In the genomic region with DNA sequence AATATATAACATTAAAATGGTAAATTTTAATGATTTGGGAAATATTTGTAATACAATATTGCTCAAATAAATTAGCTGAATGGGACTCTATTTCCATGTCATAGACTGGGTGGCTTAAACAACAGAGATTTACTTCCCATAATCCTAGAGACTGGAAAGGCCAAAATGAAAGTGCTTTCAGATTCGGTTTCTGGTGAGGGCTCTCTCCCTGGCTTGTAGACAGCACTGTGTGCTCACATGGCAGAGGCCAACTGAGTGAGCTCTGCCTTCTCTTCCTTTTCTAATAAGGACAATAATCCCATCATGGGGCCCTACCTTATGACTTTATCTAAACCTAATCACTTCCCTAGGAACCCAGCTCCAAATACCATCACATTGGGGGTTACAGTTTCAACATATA, we compare ENCODE assay signal across 22 cellular contexts.
A peak's percentile ranks its signal among the peaks of the same experiment; 100 is the strongest.
DNase-seq lines count a peak whose midpoint lies in the region; ATAC-seq, FAIRE-seq and TF ChIP-seq lines count a peak whose summit lies in the region.
"Had no signal": no experiment of that assay in that cellular context is flagged by ENCODE, and none has a peak within 500 bp of the region (broad histone marks: within the 10 kb centered on the region; RNA-seq: fewer than 3 reads in every experiment).

No MANE protein-coding gene starts in this region.

- no peak overlapping the region for H3K9ac ChIP-seq in SK-N-SH
- no peak overlapping the region for H3K9ac ChIP-seq in MM.1S (ENCODE audit: low read length)
- H3K9ac ChIP-seq: KMS-11 had no signal

- no peaks in the 10 kb centered on the region for H3K79me2 ChIP-seq in SK-N-SH (ENCODE audit: insufficient read depth)
- no peaks in the 10 kb centered on the region for H3K79me2 ChIP-seq in MM.1S (ENCODE audit: low read length)

- peak; percentile 30 for FAIRE-seq in H54 (lab: Jason Lieb, UNC)
- FAIRE-seq: GM12892 had no signal

- H3K9me2 ChIP-seq in SK-N-SH: no peaks in the 10 kb centered on the region
- no peaks in the 10 kb centered on the region for H3K9me2 ChIP-seq in MM.1S (replicated peaks; ENCODE audit: insufficient read depth, low read length)

- no peak overlapping the region for H3K27ac ChIP-seq in SK-N-SH (ENCODE audit: low read depth in 2 of 2, low read length in 1 of 2)
- no peak overlapping the region for H3K27ac ChIP-seq in MM.1S (ENCODE audit: low read length)
- H3K27ac ChIP-seq: KMS-11, SJSA1 had no signal

- H3F3A ChIP-seq in SK-N-SH (replicated peaks; ENCODE audit: insufficient read depth) (no peaks in the 10 kb centered on the region), MM.1S (ENCODE audit: insufficient read depth, low read length) (no peaks in the 10 kb centered on the region)

- 47% methylated on average over 1 of the region's 1 CpG for WGBS in SK-N-SH (ENCODE audit: low lambda C conversion rate)

- H3K9me3 ChIP-seq in SK-N-SH: no peaks in the 10 kb centered on the region
- no peaks in the 10 kb centered on the region for H3K9me3 ChIP-seq in MM.1S (replicated peaks; ENCODE audit: insufficient read depth, low read length)
- H3K9me3 ChIP-seq: SJSA1 had no signal

- ATAC-seq in SK-N-SH treated with all-trans-retinoic acid at 6 μM for 48 hours: no peak
- ATAC-seq: HCT116 had no signal

- H3K36me3 Mint-ChIP-seq in activated CD4-positive, alpha-beta T cell treated with anti-CD3 and anti-CD28 coated beads, Interleukin-2, amount 10 ng/mL, durations not matched to agents 7 days and 5 days (ENCODE audit: low read depth): no peaks in the 10 kb centered on the region
- H3K36me3 Mint-ChIP-seq: IgD-negative memory B cell had no signal

- TF ChIP-seq RAD21 in SK-N-SH (IDR thresholded peaks at IDR 0.05; ENCODE audit: low read length): no peak

- no peak for TF ChIP-seq CTCF in SK-N-SH (IDR thresholded peaks at IDR 0.05)
- TF ChIP-seq CTCF in MM.1S (IDR thresholded peaks at IDR 0.05; ENCODE audit: low read length): no peak
- no peak for TF ChIP-seq CTCF in fibroblast of villous mesenchyme (IDR thresholded peaks at IDR 0.05; ENCODE audit: insufficient read depth, low read depth, low read length)

- no peak overlapping the region for H3K4me2 ChIP-seq in SK-N-SH
- H3K4me2 ChIP-seq in MM.1S (ENCODE audit: low read depth, low read length): no peak overlapping the region
- H3K4me2 ChIP-seq: KMS-11 had no signal

- no peak for DNase-seq in SK-N-SH
- no peak for DNase-seq in H54 (ENCODE audit: insufficient read length, low spot score)
- peak; percentile 44 for DNase-seq in MM.1S
- DNase-seq in fibroblast of villous mesenchyme (ENCODE audit: low read depth): peak; percentile 3
- no peak for DNase-seq in activated CD4-positive, alpha-beta T cell treated with anti-CD3 and anti-CD28 coated beads, Interleukin-2, amount 10 ng/mL, durations not matched to agents 7 days and 5 days
- no peak for DNase-seq in occipital lobe (lab: John Stamatoyannopoulos, UW)
- DNase-seq: Calu3, DMS153, DND-41, GOT3, NCI-H1105 treated with DMSO at 0.1 percent for 48 hours, NCI-H2029, NCI-H446, NCI-H524 treated with DMSO at 0.1 percent for 48 hours, NCI-H774, SW 1271 had no signal

- TF ChIP-seq EP300 in SK-N-SH (IDR thresholded peaks at IDR 0.05; ENCODE audit: borderline replicate concordance in 1 of 2, low read depth in 1 of 2, low read length in 1 of 2): no peak

- CTCF ChIA-PET in SK-N-SH (lab: Yijun Ruan, JAX): no interaction called here
- CTCF ChIA-PET in activated CD4-positive, alpha-beta T cell treated with anti-CD3 and anti-CD28 coated beads, Interleukin-2, amount 10 ng/mL, durations not matched to agents 7 days and 5 days (lab: Charles Lee): no interaction called here

- H3K4me1 Mint-ChIP-seq in activated CD4-positive, alpha-beta T cell treated with anti-CD3 and anti-CD28 coated beads, Interleukin-2, amount 10 ng/mL, durations not matched to agents 7 days and 5 days: no peaks in the 10 kb centered on the region

- no peaks in the 10 kb centered on the region for H3K27me3 Mint-ChIP-seq in activated CD4-positive, alpha-beta T cell treated with anti-CD3 and anti-CD28 coated beads, Interleukin-2, amount 10 ng/mL, durations not matched to agents 7 days and 5 days
- H3K27me3 Mint-ChIP-seq: IgD-negative memory B cell had no signal

- H3K4me3 ChIP-seq in SK-N-SH (ENCODE audit: low read depth in 2 of 2, low read length in 1 of 2) (no peak overlapping the region), MM.1S (ENCODE audit: low read length) (no peak overlapping the region), fibroblast of villous mesenchyme (ENCODE audit: low read depth, low read length) (no peak overlapping the region)
- H3K4me3 ChIP-seq: SJSA1 had no signal

- POLR2A ChIA-PET in SK-N-SH (lab: Yijun Ruan, JAX): no interaction called here
- POLR2A ChIA-PET in activated CD4-positive, alpha-beta T cell treated with anti-CD3 and anti-CD28 coated beads, Interleukin-2, amount 10 ng/mL, durations not matched to agents 7 days and 5 days (lab: Charles Lee): no interaction called here

- 0 out of 2 replicates have a peak overlapping the region, but pooled peaks have one; percentile 35 for H2AFZ ChIP-seq in SK-N-SH (ENCODE audit: low read depth)
- no peak overlapping the region for H2AFZ ChIP-seq in MM.1S (ENCODE audit: low read length)

- H3K27ac Mint-ChIP-seq in activated CD4-positive, alpha-beta T cell treated with anti-CD3 and anti-CD28 coated beads, Interleukin-2, amount 10 ng/mL, durations not matched to agents 7 days and 5 days: no peak overlapping the region
- H3K27ac Mint-ChIP-seq: IgD-negative memory B cell had no signal

- H3K9me3 Mint-ChIP-seq in activated CD4-positive, alpha-beta T cell treated with anti-CD3 and anti-CD28 coated beads, Interleukin-2, amount 10 ng/mL, durations not matched to agents 7 days and 5 days: peaks cover 3% of the 10 kb centered on the region

- no peak overlapping the region for H3K4me3 Mint-ChIP-seq in activated CD4-positive, alpha-beta T cell treated with anti-CD3 and anti-CD28 coated beads, Interleukin-2, amount 10 ng/mL, durations not matched to agents 7 days and 5 days
- H3K4me3 Mint-ChIP-seq: IgD-negative memory B cell had no signal

- no peaks in the 10 kb centered on the region for H3K27me3 ChIP-seq in SK-N-SH (ENCODE audit: insufficient read depth)
- H3K27me3 ChIP-seq in MM.1S (replicated peaks; ENCODE audit: insufficient read depth, low read length): no peaks in the 10 kb centered on the region
- H3K27me3 ChIP-seq: SJSA1 had no signal

- no peak for TF ChIP-seq POLR2A in H54 (IDR thresholded peaks at IDR 0.05; ENCODE audit: low read depth, low read length)

- no peaks in the 10 kb centered on the region for H4K20me1 ChIP-seq in SK-N-SH (ENCODE audit: insufficient read depth)
- H4K20me1 ChIP-seq in MM.1S (ENCODE audit: insufficient read depth, low read length): no peaks in the 10 kb centered on the region

- H3K36me3 ChIP-seq in SK-N-SH (replicated peaks in 1 of 2; ENCODE audit: control insufficient read depth in 1 of 2, insufficient read depth in 2 of 2, low read length in 1 of 2) (no peaks in the 10 kb centered on the region), MM.1S (replicated peaks; ENCODE audit: insufficient read depth, low read length) (no peaks in the 10 kb centered on the region)
- H3K36me3 ChIP-seq: SJSA1 had no signal

- no peaks in the 10 kb centered on the region for H3K4me1 ChIP-seq in SK-N-SH (ENCODE audit: control insufficient read depth in 1 of 2, insufficient read depth in 2 of 2, low read depth in 1 of 2, low read length in 1 of 2)
- H3K4me1 ChIP-seq in MM.1S (ENCODE audit: low read length): peaks cover 2% of the 10 kb centered on the region; the same call in 1 of the 2 replicates
- H3K4me1 ChIP-seq: SJSA1 had no signal

TF ChIP-seq in SK-N-SH, 30 proteins besides CTCF, POLR2A, EP300 and RAD21 (continues in another document):
- no peak for TF ChIP-seq FOXJ3 (CRISPR knock-in tag; IDR thresholded peaks at IDR 0.05)
- no peak for TF ChIP-seq GABPA (IDR thresholded peaks at IDR 0.05; ENCODE audit: low read depth)
- TF ChIP-seq, protein P1, sequence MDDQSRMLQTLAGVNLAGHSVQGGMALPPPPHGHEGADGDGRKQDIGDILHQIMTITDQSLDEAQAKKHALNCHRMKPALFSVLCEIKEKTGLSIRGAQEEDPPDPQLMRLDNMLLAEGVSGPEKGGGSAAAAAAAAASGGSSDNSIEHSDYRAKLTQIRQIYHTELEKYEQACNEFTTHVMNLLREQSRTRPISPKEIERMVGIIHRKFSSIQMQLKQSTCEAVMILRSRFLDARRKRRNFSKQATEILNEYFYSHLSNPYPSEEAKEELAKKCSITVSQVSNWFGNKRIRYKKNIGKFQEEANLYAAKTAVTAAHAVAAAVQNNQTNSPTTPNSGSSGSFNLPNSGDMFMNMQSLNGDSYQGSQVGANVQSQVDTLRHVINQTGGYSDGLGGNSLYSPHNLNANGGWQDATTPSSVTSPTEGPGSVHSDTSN (IDR thresholded peaks at IDR 0.05): no peak
- TF ChIP-seq NRF1 (IDR thresholded peaks at IDR 0.05; ENCODE audit: low read depth, low read length): no peak
- no peak for TF ChIP-seq TAF1 (IDR thresholded peaks at IDR 0.05; ENCODE audit: borderline replicate concordance, low read depth, low read length)
- TF ChIP-seq RXRA (IDR thresholded peaks at IDR 0.05; ENCODE audit: borderline replicate concordance, low read depth): no peak
- no peak for TF ChIP-seq POLR2AphosphoS5 (IDR thresholded peaks at IDR 0.05; ENCODE audit: low read depth, low read length)
- no peak for TF ChIP-seq RCOR1 (IDR thresholded peaks at IDR 0.05; ENCODE audit: low read length)

TF ChIP-seq in SK-N-SH treated with all-trans-retinoic acid at 6 μM for 48 hours, 23 proteins besides CTCF, POLR2A, EP300 and RAD21 (continues in another document):
- TF ChIP-seq ZNF8 (CRISPR knock-in tag; IDR thresholded peaks at IDR 0.05) (no peak), ESRRG (CRISPR knock-in tag; IDR thresholded peaks at IDR 0.05) (no peak), ZFP30 (CRISPR knock-in tag; IDR thresholded peaks at IDR 0.05) (no peak), RARB (CRISPR knock-in tag; IDR thresholded peaks at IDR 0.05) (no peak), ZFP3 (CRISPR knock-in tag; IDR thresholded peaks at IDR 0.05) (no peak), ISL1 (CRISPR knock-in tag; IDR thresholded peaks at IDR 0.05) (no peak), TCF4 (CRISPR knock-in tag; IDR thresholded peaks at IDR 0.05; ENCODE audit: borderline replicate concordance) (no peak), GLIS3 (CRISPR knock-in tag; IDR thresholded peaks at IDR 0.05) (no peak), SNAI2 (CRISPR knock-in tag; IDR thresholded peaks at IDR 0.05) (no peak), CSDC2 (CRISPR knock-in tag; IDR thresholded peaks at IDR 0.05) (no peak), OSR1 (CRISPR knock-in tag; IDR thresholded peaks at IDR 0.05) (no peak), ARNTL (CRISPR knock-in tag; IDR thresholded peaks at IDR 0.05; ENCODE audit: borderline replicate concordance, low read depth) (no peak)

Comparison
In these comparisons a context has a peak if more than half of its experiments do, and no peak if none do; other contexts are left out.
1. DNase-seq: peak in MM.1S (single experiment) and fibroblast of villous mesenchyme (single experiment); none in SK-N-SH (single experiment), H54 (single experiment), activated CD4-positive, alpha-beta T cell treated with anti-CD3 and anti-CD28 coated beads, Interleukin-2, amount 10 ng/mL, durations not matched to agents 7 days and 5 days (single experiment) and occipital lobe (single experiment).